1 cellular context compared by ENCODE assay signal in the genomic region with DNA sequence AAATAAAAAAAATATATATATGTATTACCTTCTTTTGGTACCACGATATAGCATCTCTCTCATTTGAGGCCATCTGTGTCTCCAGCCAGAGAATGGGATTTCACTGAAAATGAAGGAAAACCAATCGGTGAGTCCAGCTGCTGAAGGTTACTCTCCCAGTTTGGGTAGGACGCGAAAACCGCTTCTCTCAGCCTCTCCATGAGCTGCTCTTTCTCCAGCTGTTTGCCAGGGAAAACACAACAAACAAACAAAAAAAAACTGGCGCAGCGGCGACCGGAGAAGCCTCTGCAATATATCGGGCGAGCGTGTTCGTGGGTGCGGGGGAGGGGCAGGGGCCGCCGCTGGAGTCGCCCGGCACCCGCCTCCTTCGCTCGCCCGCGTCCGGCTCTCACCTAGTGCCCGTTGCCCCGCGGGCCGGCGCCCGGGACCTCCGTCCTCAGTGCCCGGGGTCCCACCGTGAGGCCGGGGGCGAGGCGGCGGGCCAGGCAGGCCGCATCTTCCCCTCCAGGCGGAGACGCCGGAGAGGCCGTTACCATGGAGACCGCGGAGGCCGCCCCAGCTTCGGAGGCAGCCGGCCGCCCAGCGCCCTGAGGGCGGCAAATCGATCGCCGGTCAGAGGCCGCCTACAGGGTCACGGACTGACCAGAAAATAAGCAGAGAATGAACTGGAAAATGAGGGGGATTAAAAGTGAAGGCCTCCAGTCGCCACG.
TF ChIP-seq lines count a peak whose summit lies in the region.

No MANE protein-coding gene starts in this region.

TF ChIP-seq in K562, 482 proteins besides CTCF, POLR2A, EP300 and RAD21 (continued from another document and continues in another):
- TF ChIP-seq PHF21A (IDR thresholded peaks at IDR 0.05; ENCODE audit: borderline replicate concordance, low read depth) (no peak), SRSF9 (IDR thresholded peaks at IDR 0.05; ENCODE audit: borderline replicate concordance, low read depth, low read length) (no peak), ZKSCAN1 (IDR thresholded peaks at IDR 0.05; ENCODE audit: low read depth, low read length) (no peak), ARID3B (CRISPR knock-in tag; IDR thresholded peaks at IDR 0.05; ENCODE audit: borderline replicate concordance) (no peak), ESRRA (IDR thresholded peaks at IDR 0.05; ENCODE audit: borderline replicate concordance, low read depth) (no peak; the same call in 1 of the 2 replicates), SRSF7 (optimal IDR thresholded peaks at IDR 0.05; ENCODE audit: low read depth, low read length) (no peak), CHCHD3 (CRISPR knock-in tag; IDR thresholded peaks at IDR 0.05) (no peak), TGIF2 (CRISPR knock-in tag; IDR thresholded peaks at IDR 0.05) (no peak), ZNF347 (CRISPR knock-in tag; IDR thresholded peaks at IDR 0.05; ENCODE audit: low read depth) (no peak), POLR2B (IDR thresholded peaks at IDR 0.05; ENCODE audit: low read depth, partially characterized antibody) (no peak), SMAD1 (IDR thresholded peaks at IDR 0.05; ENCODE audit: low read depth, low read length, partially characterized antibody) (no peak), ZFP91 (CRISPR knock-in tag; IDR thresholded peaks at IDR 0.05) (no peak), MTF1 (CRISPR knock-in tag; IDR thresholded peaks at IDR 0.05; ENCODE audit: borderline replicate concordance) (no peak), THAP7 (CRISPR knock-in tag; IDR thresholded peaks at IDR 0.05) (no peak), PCBP1 (IDR thresholded peaks at IDR 0.05; ENCODE audit: low read depth, low read length, poor library complexity, severe bottlenecking) (peak; percentile 87), SLC30A9 (CRISPR knock-in tag; IDR thresholded peaks at IDR 0.05) (no peak), SIN3A (IDR thresholded peaks at IDR 0.05; ENCODE audit: borderline replicate concordance in 2 of 2, control insufficient read depth in 1 of 2, low read depth in 2 of 2, low read length in 2 of 2) (peak; percentile 84 to 91; a peak in 3 of 4 replicates), E2F3 (CRISPR knock-in tag; IDR thresholded peaks at IDR 0.05) (no peak), SAFB (IDR thresholded peaks at IDR 0.05; ENCODE audit: borderline replicate concordance, low read depth, low read length) (peak; percentile 61; the same call in 1 of the 2 replicates), HEY1 (CRISPR knock-in tag; IDR thresholded peaks at IDR 0.05; ENCODE audit: borderline replicate concordance) (no peak), RB1 (IDR thresholded peaks at IDR 0.05; ENCODE audit: low read depth) (peak; percentile 77), NRF1 (conservative IDR thresholded peaks at IDR 0.05 in 1 of 2, IDR thresholded peaks at IDR 0.05 in 1 of 2) (no peak), ZNF589 (CRISPR knock-in tag; IDR thresholded peaks at IDR 0.05; ENCODE audit: low read depth) (0 out of 2 replicates have a peak, but pooled peaks have one; percentile 1), MCM3 (IDR thresholded peaks at IDR 0.05) (no peak), ARNT (IDR thresholded peaks at IDR 0.05) (0 out of 4 replicates have a peak, but pooled peaks of 1 of the 2 experiments have one; percentile 20), RAD51 (IDR thresholded peaks at IDR 0.05; ENCODE audit: borderline replicate concordance, low read depth) (no peak), ZNF707 (CRISPR knock-in tag; conservative IDR thresholded peaks at IDR 0.05) (no peak), NR3C1 (CRISPR knock-in tag; IDR thresholded peaks at IDR 0.05) (0 out of 2 replicates have a peak, but pooled peaks have one; percentile 73), SP1 (CRISPR knock-in tag; IDR thresholded peaks at IDR 0.05) (no peak; the same call in 1 of the 2 replicates), SREBF2 (CRISPR knock-in tag; IDR thresholded peaks at IDR 0.05) (no peak), CCAR2 (IDR thresholded peaks at IDR 0.05; ENCODE audit: low read depth, low read length) (no peak), MYBL2 (IDR thresholded peaks at IDR 0.05; ENCODE audit: low read depth) (no peak), MYBL2 (CRISPR knock-in tag; IDR thresholded peaks at IDR 0.05; ENCODE audit: borderline replicate concordance) (no peak)
- TF ChIP-seq, protein P1, sequence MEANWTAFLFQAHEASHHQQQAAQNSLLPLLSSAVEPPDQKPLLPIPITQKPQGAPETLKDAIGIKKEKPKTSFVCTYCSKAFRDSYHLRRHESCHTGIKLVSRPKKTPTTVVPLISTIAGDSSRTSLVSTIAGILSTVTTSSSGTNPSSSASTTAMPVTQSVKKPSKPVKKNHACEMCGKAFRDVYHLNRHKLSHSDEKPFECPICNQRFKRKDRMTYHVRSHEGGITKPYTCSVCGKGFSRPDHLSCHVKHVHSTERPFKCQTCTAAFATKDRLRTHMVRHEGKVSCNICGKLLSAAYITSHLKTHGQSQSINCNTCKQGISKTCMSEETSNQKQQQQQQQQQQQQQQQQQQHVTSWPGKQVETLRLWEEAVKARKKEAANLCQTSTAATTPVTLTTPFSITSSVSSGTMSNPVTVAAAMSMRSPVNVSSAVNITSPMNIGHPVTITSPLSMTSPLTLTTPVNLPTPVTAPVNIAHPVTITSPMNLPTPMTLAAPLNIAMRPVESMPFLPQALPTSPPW (CRISPR knock-in tag; IDR thresholded peaks at IDR 0.05) = peak; percentile 77
- TF ChIP-seq, protein P2, sequence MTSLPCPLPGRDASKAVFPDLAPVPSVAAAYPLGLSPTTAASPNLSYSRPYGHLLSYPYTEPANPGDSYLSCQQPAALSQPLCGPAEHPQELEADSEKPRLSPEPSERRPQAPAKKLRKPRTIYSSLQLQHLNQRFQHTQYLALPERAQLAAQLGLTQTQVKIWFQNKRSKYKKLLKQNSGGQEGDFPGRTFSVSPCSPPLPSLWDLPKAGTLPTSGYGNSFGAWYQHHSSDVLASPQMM (CRISPR knock-in tag; IDR thresholded peaks at IDR 0.05) = no peak
- TF ChIP-seq, protein P3, sequence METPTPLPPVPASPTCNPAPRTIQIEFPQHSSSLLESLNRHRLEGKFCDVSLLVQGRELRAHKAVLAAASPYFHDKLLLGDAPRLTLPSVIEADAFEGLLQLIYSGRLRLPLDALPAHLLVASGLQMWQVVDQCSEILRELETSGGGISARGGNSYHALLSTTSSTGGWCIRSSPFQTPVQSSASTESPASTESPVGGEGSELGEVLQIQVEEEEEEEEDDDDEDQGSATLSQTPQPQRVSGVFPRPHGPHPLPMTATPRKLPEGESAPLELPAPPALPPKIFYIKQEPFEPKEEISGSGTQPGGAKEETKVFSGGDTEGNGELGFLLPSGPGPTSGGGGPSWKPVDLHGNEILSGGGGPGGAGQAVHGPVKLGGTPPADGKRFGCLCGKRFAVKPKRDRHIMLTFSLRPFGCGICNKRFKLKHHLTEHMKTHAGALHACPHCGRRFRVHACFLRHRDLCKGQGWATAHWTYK (CRISPR knock-in tag; IDR thresholded peaks at IDR 0.05) = no peak
- TF ChIP-seq, protein P4, sequence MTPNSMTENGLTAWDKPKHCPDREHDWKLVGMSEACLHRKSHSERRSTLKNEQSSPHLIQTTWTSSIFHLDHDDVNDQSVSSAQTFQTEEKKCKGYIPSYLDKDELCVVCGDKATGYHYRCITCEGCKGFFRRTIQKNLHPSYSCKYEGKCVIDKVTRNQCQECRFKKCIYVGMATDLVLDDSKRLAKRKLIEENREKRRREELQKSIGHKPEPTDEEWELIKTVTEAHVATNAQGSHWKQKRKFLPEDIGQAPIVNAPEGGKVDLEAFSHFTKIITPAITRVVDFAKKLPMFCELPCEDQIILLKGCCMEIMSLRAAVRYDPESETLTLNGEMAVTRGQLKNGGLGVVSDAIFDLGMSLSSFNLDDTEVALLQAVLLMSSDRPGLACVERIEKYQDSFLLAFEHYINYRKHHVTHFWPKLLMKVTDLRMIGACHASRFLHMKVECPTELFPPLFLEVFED (CRISPR knock-in tag; conservative IDR thresholded peaks at IDR 0.05) = no peak; the same call in 1 of the 2 replicates
- TF ChIP-seq, protein P5, sequence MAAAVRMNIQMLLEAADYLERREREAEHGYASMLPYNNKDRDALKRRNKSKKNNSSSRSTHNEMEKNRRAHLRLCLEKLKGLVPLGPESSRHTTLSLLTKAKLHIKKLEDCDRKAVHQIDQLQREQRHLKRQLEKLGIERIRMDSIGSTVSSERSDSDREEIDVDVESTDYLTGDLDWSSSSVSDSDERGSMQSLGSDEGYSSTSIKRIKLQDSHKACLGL (CRISPR knock-in tag; IDR thresholded peaks at IDR 0.05; ENCODE audit: borderline replicate concordance, poor library complexity, severe bottlenecking) = no peak
